Comparison of ENCODE assay signal across 12 cellular contexts in genomic region chr15:100764778-100765457, GRCh38.
A peak's percentile ranks its signal among the peaks of the same experiment; 100 is the strongest.
DNase-seq lines count a peak whose midpoint lies in the region; ATAC-seq and TF ChIP-seq lines count a peak whose summit lies in the region.
"Had no signal": no experiment of that assay in that cellular context is flagged by ENCODE, and none has a peak within 500 bp of the region (broad histone marks: within the 10 kb centered on the region; RNA-seq: fewer than 3 reads in every experiment).

No MANE protein-coding gene starts in this region.

- ATAC-seq in omental fat pad (ENCODE audit: low FRiP score) (peak; percentile 30), HG03097 (IDR thresholded peaks at IDR 0.05; ENCODE audit: low FRiP score, unreplicated experiment) (no peak), GM18870 (IDR thresholded peaks at IDR 0.05; ENCODE audit: unreplicated experiment) (no peak)

- H3K4me3 ChIP-seq in MG63 (no peak overlapping the region), coronary artery (no peak overlapping the region)
- H3K4me3 ChIP-seq: Peyer's patch had no signal

- no peak overlapping the region for H3K27ac ChIP-seq in coronary artery
- H3K27ac ChIP-seq: Peyer's patch had no signal

- no peaks in the 10 kb centered on the region for H3K27me3 ChIP-seq in MG63
- H3K27me3 ChIP-seq: Peyer's patch had no signal

- H3K27ac Mint-ChIP-seq in T-helper 2 cell treated with Interferon-gamma antibody and Interleukin-4, amounts not matched to agents 5 μg/mL and 100 μg/mL, for 36 hours = no peak overlapping the region
- H3K27ac Mint-ChIP-seq: activated B cell treated with CpG ODN at 0.5 μM for 24 hours; activated naive CD4-positive, alpha-beta T cell treated with anti-CD3 and anti-CD28 coated beads, Interleukin-2, amount 50 U/mL, for 24 hours had no signal

- no peaks in the 10 kb centered on the region for H3K9me3 Mint-ChIP-seq in T-helper 2 cell treated with Interferon-gamma antibody and Interleukin-4, amounts not matched to agents 5 μg/mL and 100 μg/mL, for 36 hours
- H3K9me3 Mint-ChIP-seq: activated B cell treated with CpG ODN at 0.5 μM for 24 hours; activated naive CD4-positive, alpha-beta T cell treated with anti-CD3 and anti-CD28 coated beads, Interleukin-2, amount 50 U/mL, for 24 hours had no signal

- no peaks in the 10 kb centered on the region for H3K9me3 ChIP-seq in MG63
- H3K9me3 ChIP-seq: Peyer's patch had no signal

- DNase-seq in DMS79 (lab: John Stamatoyannopoulos, UW) = peak; percentile 4
- DNase-seq in MG63 = peak; percentile 73
- DNase-seq in coronary artery (ENCODE audit: low spot score) = peak; percentile 55
- no peak for DNase-seq in omental fat pad (ENCODE audit: low spot score)
- DNase-seq in T-helper 2 cell treated with Interferon-gamma antibody and Interleukin-4, amounts not matched to agents 5 μg/mL and 100 μg/mL, for 36 hours (ENCODE audit: low spot score) = no peak
- DNase-seq in NCI-H82 treated with DMSO at 0.1 percent for 48 hours (lab: John Stamatoyannopoulos, UW; ENCODE audit: unreplicated experiment) = no peak
- DNase-seq: activated B cell treated with CpG ODN at 0.5 μM for 24 hours, MV-4-11 had no signal

- no peaks in the 10 kb centered on the region for H3K36me3 ChIP-seq in MG63
- H3K36me3 ChIP-seq: Peyer's patch had no signal

- no peaks in the 10 kb centered on the region for H3K36me3 Mint-ChIP-seq in T-helper 2 cell treated with Interferon-gamma antibody and Interleukin-4, amounts not matched to agents 5 μg/mL and 100 μg/mL, for 36 hours (ENCODE audit: low read depth)
- H3K36me3 Mint-ChIP-seq: activated naive CD4-positive, alpha-beta T cell treated with anti-CD3 and anti-CD28 coated beads, Interleukin-2, amount 50 U/mL, for 24 hours had no signal

- H3K4me1 Mint-ChIP-seq in T-helper 2 cell treated with Interferon-gamma antibody and Interleukin-4, amounts not matched to agents 5 μg/mL and 100 μg/mL, for 36 hours (ENCODE audit: low read depth) = peaks cover 2% of the 10 kb centered on the region
- H3K4me1 Mint-ChIP-seq: activated B cell treated with CpG ODN at 0.5 μM for 24 hours; activated naive CD4-positive, alpha-beta T cell treated with anti-CD3 and anti-CD28 coated beads, Interleukin-2, amount 50 U/mL, for 24 hours had no signal

- no peak for TF ChIP-seq CTCF in coronary artery (IDR thresholded peaks at IDR 0.05)
- TF ChIP-seq CTCF in omental fat pad (IDR thresholded peaks at IDR 0.05) = no peak

- peaks cover 14% of the 10 kb centered on the region for H3K27me3 Mint-ChIP-seq in T-helper 2 cell treated with Interferon-gamma antibody and Interleukin-4, amounts not matched to agents 5 μg/mL and 100 μg/mL, for 36 hours (ENCODE audit: low read depth)

- no peak overlapping the region for H3K4me3 Mint-ChIP-seq in T-helper 2 cell treated with Interferon-gamma antibody and Interleukin-4, amounts not matched to agents 5 μg/mL and 100 μg/mL, for 36 hours
- H3K4me3 Mint-ChIP-seq: activated B cell treated with CpG ODN at 0.5 μM for 24 hours; activated naive CD4-positive, alpha-beta T cell treated with anti-CD3 and anti-CD28 coated beads, Interleukin-2, amount 50 U/mL, for 24 hours had no signal

Comparison
In these comparisons a context has a peak if more than half of its experiments do, and no peak if none do; other contexts are left out.
1. DNase-seq: peak in DMS79 (single experiment), MG63 (single experiment) and coronary artery (single experiment); none in omental fat pad (single experiment), T-helper 2 cell treated with Interferon-gamma antibody and Interleukin-4, amounts not matched to agents 5 μg/mL and 100 μg/mL, for 36 hours (single experiment) and NCI-H82 treated with DMSO at 0.1 percent for 48 hours (single experiment).